In the genomic region with DNA sequence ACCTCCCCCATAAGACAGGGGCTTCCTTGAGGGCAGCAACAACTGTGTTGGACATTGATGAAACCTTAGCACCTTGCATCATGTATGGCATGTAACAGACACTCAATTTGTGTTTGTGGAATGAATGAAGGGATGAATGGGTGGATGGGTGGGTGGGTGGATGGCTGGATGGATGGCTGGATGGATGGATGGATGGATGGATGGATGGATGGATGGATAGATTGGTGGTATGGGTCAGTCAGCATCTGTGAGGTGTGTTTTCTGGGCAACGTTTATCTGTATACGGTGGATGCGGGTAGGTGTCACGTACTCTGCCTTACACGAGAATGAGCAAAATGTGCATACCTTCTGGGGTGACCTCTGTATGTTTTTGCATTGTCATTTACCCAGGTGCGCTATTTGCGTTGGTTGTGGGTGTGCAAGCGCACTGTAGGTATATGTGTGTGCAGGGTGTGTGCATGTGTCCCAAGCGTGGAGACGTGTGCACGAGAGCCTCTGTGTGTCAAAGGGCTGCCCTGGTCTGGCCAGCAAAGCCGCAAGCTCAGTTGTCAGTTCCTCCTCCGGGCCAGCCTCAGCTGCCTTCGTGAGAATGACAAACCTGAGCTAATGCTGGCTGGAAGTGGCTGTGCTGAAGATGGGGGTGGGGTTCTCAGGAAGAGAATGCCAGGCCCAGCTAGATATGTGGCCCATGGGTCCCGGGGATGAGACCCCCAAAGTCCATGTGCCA, we compare ENCODE assay signal across 1 cellular context.
TF ChIP-seq lines count a peak whose summit lies in the region.

No MANE protein-coding gene starts in this region.

TF ChIP-seq in HepG2, 621 proteins besides CTCF, POLR2A, EP300 and RAD21:
- no peak for TF ChIP-seq ISL2 (CRISPR knock-in tag; IDR thresholded peaks at IDR 0.05)
- TF ChIP-seq, protein P1, sequence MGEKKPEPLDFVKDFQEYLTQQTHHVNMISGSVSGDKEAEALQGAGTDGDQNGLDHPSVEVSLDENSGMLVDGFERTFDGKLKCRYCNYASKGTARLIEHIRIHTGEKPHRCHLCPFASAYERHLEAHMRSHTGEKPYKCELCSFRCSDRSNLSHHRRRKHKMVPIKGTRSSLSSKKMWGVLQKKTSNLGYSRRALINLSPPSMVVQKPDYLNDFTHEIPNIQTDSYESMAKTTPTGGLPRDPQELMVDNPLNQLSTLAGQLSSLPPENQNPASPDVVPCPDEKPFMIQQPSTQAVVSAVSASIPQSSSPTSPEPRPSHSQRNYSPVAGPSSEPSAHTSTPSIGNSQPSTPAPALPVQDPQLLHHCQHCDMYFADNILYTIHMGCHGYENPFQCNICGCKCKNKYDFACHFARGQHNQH (CRISPR knock-in tag; IDR thresholded peaks at IDR 0.05) = no peak
